8 cellular contexts compared by ENCODE assay signal in genomic region chr15:65287515-65287845, GRCh38. TPM values are rescaled to one million over a fixed set of nuclear protein-coding genes. Genes with fewer than 3 reads are reported as not detected.
A peak's percentile ranks its signal among the peaks of the same experiment; 100 is the strongest.
DNase-seq lines count a peak whose midpoint lies in the region; ATAC-seq and TF ChIP-seq lines count a peak whose summit lies in the region.

No MANE protein-coding gene starts in this region.

- H3K27me3 Mint-ChIP-seq in CD8-positive, alpha-beta T cell (ENCODE audit: low read depth), result no peaks in the 10 kb centered on the region

- H3K4ac ChIP-seq in neuronal stem cell (ENCODE audit: low read length), result no peak overlapping the region

- H3K36me3 Mint-ChIP-seq in CD8-positive, alpha-beta T cell, result peaks cover 7% of the 10 kb centered on the region

- no peak overlapping the region for H3K14ac ChIP-seq in neuronal stem cell (ENCODE audit: low read length)

- H3K27ac ChIP-seq in CD8-positive, alpha-beta T cell (ENCODE audit: low read depth, low read length), result no peak overlapping the region
- peak overlapping the region; percentile 97 for H3K27ac ChIP-seq in cingulate gyrus (ENCODE audit: low read depth, low read length)
- no peak overlapping the region for H3K27ac ChIP-seq in neuronal stem cell (replicated peaks; ENCODE audit: low read length)
- H3K27ac ChIP-seq in foreskin keratinocyte, result no peak overlapping the region

- peak overlapping the region; percentile 86 for H3K27ac Mint-ChIP-seq in CD8-positive, alpha-beta T cell

- POLR2A ChIA-PET in CD8-positive, alpha-beta T cell (lab: Charles Lee), result interaction anchor here (1.0 to 4.4 kb wide), 7 partner anchors 9 to 243 kb away, joined by 3 to 50 read pairs (median 14); partner anchors contain the start of genes CLPX, HACD3 and RNU5B-1

- no peaks in the 10 kb centered on the region for H3K9me3 ChIP-seq in CD8-positive, alpha-beta T cell (ENCODE audit: low read length)
- no peaks in the 10 kb centered on the region for H3K9me3 ChIP-seq in neuronal stem cell (replicated peaks in 1 of 2; ENCODE audit: control insufficient read depth in 2 of 2, insufficient read depth in 1 of 2, low read depth in 1 of 2, low read length in 2 of 2)

- H2BK5ac ChIP-seq in neuronal stem cell (ENCODE audit: low read length), result no peak overlapping the region

- no peaks in the 10 kb centered on the region for H3K27me3 ChIP-seq in CD8-positive, alpha-beta T cell (ENCODE audit: insufficient read depth, low read length)
- H3K27me3 ChIP-seq in neuronal stem cell (ENCODE audit: control insufficient read depth in 3 of 3, insufficient read depth in 3 of 3, low read depth in 1 of 3, low read length in 3 of 3), result no peaks in the 10 kb centered on the region
- no peaks in the 10 kb centered on the region for H3K27me3 ChIP-seq in foreskin keratinocyte

- intact Hi-C loops in CD8-positive, alpha-beta T cell (cut with DNase I, micrococcal nuclease), result loop anchor here (1.0 to 10.0 kb wide), 12 partner anchors 8 to 1123 kb away; partner anchors contain the start of genes CLPX (in 1 of the 2), MTFMT (in 1 of the 2), PCLAF (in 1 of the 2) and PDCD7 (in 1 of the 2)

- H2BK15ac ChIP-seq in neuronal stem cell (ENCODE audit: low read length), result peak overlapping the region; percentile 12

- H2BK120ac ChIP-seq in neuronal stem cell (ENCODE audit: low read depth, low read length), result no peak overlapping the region

- H3K4me3 ChIP-seq in CD8-positive, alpha-beta T cell (ENCODE audit: low read depth, low read length), result no peak overlapping the region
- H3K4me3 ChIP-seq in LNCaP clone FGC (ENCODE audit: low read depth, low read length) (peak overlapping the region; percentile 71), neuronal stem cell (ENCODE audit: low read length in 2 of 2) (no peak overlapping the region)

- H3K23ac ChIP-seq in neuronal stem cell (ENCODE audit: low read depth, low read length, poor library complexity), result no peak overlapping the region

- ATAC-seq in CD8-positive, alpha-beta T cell, result no peak
- ATAC-seq in foreskin keratinocyte (no peak), HG02759 (IDR thresholded peaks at IDR 0.05; ENCODE audit: unreplicated experiment) (no peak)

- no peak overlapping the region for H3K4me2 ChIP-seq in neuronal stem cell (ENCODE audit: insufficient read depth, low read length, poor library complexity, severe bottlenecking)

- no CpG with 5 or more reads among the region's 2 CpGs for WGBS in neuronal stem cell (ENCODE audit: extremely low coverage in 2 of 2, insufficient read length in 2 of 2, insufficient replicate concordance in 1 of 2), 2 donors

- H2AK5ac ChIP-seq in neuronal stem cell (ENCODE audit: low read depth, low read length), result no peak overlapping the region

- no peaks in the 10 kb centered on the region for H3K79me1 ChIP-seq in neuronal stem cell (ENCODE audit: low read depth, low read length)

- H3K9ac ChIP-seq in neuronal stem cell (ENCODE audit: low read depth, low read length, poor library complexity), result no peak overlapping the region

- H3K36me3 ChIP-seq in CD8-positive, alpha-beta T cell (ENCODE audit: insufficient read depth, low read length), result no peaks in the 10 kb centered on the region
- peaks cover 2 to 9% of the 10 kb centered on the region in 2 donors for H3K36me3 ChIP-seq in neuronal stem cell (replicated peaks in 1 of 2; ENCODE audit: control insufficient read depth in 2 of 2, insufficient read depth in 2 of 2, low read length in 2 of 2)

- no peak overlapping the region for H2BK12ac ChIP-seq in neuronal stem cell (ENCODE audit: low read length)

- H4K8ac ChIP-seq in neuronal stem cell (ENCODE audit: low read depth, low read length), result no peak overlapping the region

- peak overlapping the region; percentile 33 for H3K18ac ChIP-seq in neuronal stem cell (ENCODE audit: low read length)

- CTCF ChIA-PET in CD8-positive, alpha-beta T cell (lab: Charles Lee), result interaction anchor here (2.8 to 3.7 kb wide), 2 partner anchors 10 to 12 kb away, joined by 12 to 20 read pairs; no protein-coding TSS in a partner anchor

- TF ChIP-seq CTCF in CD8-positive, alpha-beta T cell (IDR thresholded peaks at IDR 0.05), result no peak
- TF ChIP-seq CTCF in LNCaP clone FGC (IDR thresholded peaks at IDR 0.05; ENCODE audit: control insufficient read depth, extremely low read depth, insufficient read depth), result no peak
- TF ChIP-seq CTCF in foreskin keratinocyte (conservative IDR thresholded peaks at IDR 0.05), result no peak

- H3K4me1 Mint-ChIP-seq in CD8-positive, alpha-beta T cell (ENCODE audit: low read depth), result peaks cover 40% of the 10 kb centered on the region

- no peak overlapping the region for H4K91ac ChIP-seq in neuronal stem cell (ENCODE audit: low read depth, low read length, poor library complexity)

- peak overlapping the region; percentile 90 for H3K4me3 Mint-ChIP-seq in CD8-positive, alpha-beta T cell

- no peaks in the 10 kb centered on the region for H3K9me3 Mint-ChIP-seq in CD8-positive, alpha-beta T cell

- H2AFZ ChIP-seq in neuronal stem cell (ENCODE audit: low read length), result peak overlapping the region; percentile 90

- H3K4me1 ChIP-seq in CD8-positive, alpha-beta T cell (ENCODE audit: insufficient read depth, low read length), result peaks cover 27% of the 10 kb centered on the region
- H3K4me1 ChIP-seq in neuronal stem cell (ENCODE audit: control insufficient read depth in 2 of 2, insufficient read depth in 1 of 2, low read depth in 1 of 2, low read length in 2 of 2) (peaks cover 8 to 13% of the 10 kb centered on the region in 2 donors), foreskin keratinocyte (no peaks in the 10 kb centered on the region)

- DNase-seq in CD8-positive, alpha-beta T cell, result no peak
- DNase-seq in LNCaP clone FGC (ENCODE audit: low read depth) (no peak), neuronal stem cell (ENCODE audit: low spot score) (no peak), foreskin keratinocyte (no peak), NCI-H1105 treated with DMSO at 0.1 percent for 48 hours (lab: John Stamatoyannopoulos, UW) (no peak), iPS-NIHi11 (ENCODE audit: low spot score) (no peak)

RNA-seq across cellular contexts. Expression of gene PARP16, which starts 0.8 kb away (rescaled TPM):
- 10 to 100 TPM in 1 of 2 experiments, 1 to 10 TPM in 1; 9.9 to 11.5 TPM for total RNA-seq in CD8-positive, alpha-beta T cell
- 11.4 TPM for polyA plus RNA-seq in neuronal stem cell (2013, experiment 1 of 2)
- polyA plus RNA-seq in neuronal stem cell (2013, experiment 2 of 2), result 12.0 TPM
- total RNA-seq in foreskin keratinocyte, result 3.6 and 4.4 TPM in 2 replicates
- 3.1 and 3.2 TPM in 2 replicates for polyA plus RNA-seq in foreskin keratinocyte

RNA-seq across cellular contexts. Expression of gene RNU5A-1, which starts 8.4 kb away (rescaled TPM):
- not detected for total RNA-seq in CD8-positive, alpha-beta T cell
- polyA plus RNA-seq in neuronal stem cell (2013, experiment 1 of 2), result not detected
- not detected for polyA plus RNA-seq in neuronal stem cell (2013, experiment 2 of 2)
- not detected in 2 replicates for total RNA-seq in foreskin keratinocyte
- not detected in 2 replicates for polyA plus RNA-seq in foreskin keratinocyte

RNA-seq across cellular contexts. Expression of gene RNU5B-1, which starts 17.0 kb away (rescaled TPM):
- 10 to 100 TPM; 17.0 to 36.6 TPM for total RNA-seq in CD8-positive, alpha-beta T cell
- not detected for polyA plus RNA-seq in neuronal stem cell (2013, experiment 1 of 2)
- polyA plus RNA-seq in neuronal stem cell (2013, experiment 2 of 2), result not detected
- total RNA-seq in foreskin keratinocyte, result not detected in 2 replicates
- polyA plus RNA-seq in foreskin keratinocyte, result not detected in 2 replicates

Comparison
In these comparisons a context has a peak if more than half of its experiments do, and no peak if none do; other contexts are left out.
1. RNA of gene RNU5B-1, which starts 17.0 kb away (total RNA-seq): 17.0 to 36.6 TPM in CD8-positive, alpha-beta T cell; not detected in foreskin keratinocyte; every median in the first group is over 10 times any median in the second.